In the genomic region with DNA sequence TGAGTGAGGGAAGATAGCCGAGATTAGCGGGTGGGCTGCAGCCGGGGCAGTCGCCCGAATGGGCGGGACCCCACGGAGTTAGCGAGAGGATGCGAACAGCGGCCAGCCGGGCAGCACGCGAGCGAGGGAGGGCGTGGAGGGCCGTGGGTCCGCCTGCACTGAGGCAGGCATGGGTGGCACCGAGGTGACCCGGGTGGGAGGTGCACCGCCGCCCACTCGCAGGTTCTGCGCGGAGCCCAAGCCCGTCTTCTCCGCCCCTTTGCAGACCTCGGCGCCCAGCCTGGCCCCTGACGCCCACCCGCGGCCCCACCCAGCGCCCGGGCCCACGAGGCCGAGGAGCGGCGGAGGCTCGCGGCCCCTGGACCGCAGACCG, we compare ENCODE assay signal across 7 cellular contexts.
DNase-seq lines count a peak whose midpoint lies in the region; ATAC-seq and TF ChIP-seq lines count a peak whose summit lies in the region.
"Not testable (repeated sequence)": the region's sequence is repeated elsewhere in the genome, so short reads cannot be mapped to it uniquely, and the experiment has no call there.

No MANE protein-coding gene starts in this region.

- POLR2A ChIA-PET in PC-3 (lab: Charles Lee; ENCODE audit: unreplicated experiment) = not testable (repeated sequence)

- not testable (repeated sequence) for H3K9me3 ChIP-seq in PC-3 (ENCODE audit: low read length)

- not testable (repeated sequence) for H3K27me3 ChIP-seq in PC-3 (ENCODE audit: low read length); foreskin keratinocyte

- H3K27me3 Mint-ChIP-seq in activated T-cell treated with anti-CD3 and anti-CD28 coated beads, Interleukin-2, amount 50 U/mL, for 72 hours (ENCODE audit: low read depth) = not testable (repeated sequence)

- not testable (repeated sequence) for H3F3A ChIP-seq in PC-3 (ENCODE audit: low read length, unreplicated experiment)

- not testable (repeated sequence) for H3K27ac Mint-ChIP-seq in activated T-cell treated with anti-CD3 and anti-CD28 coated beads, Interleukin-2, amount 50 U/mL, for 72 hours

- not testable (repeated sequence) for H3K4me3 ChIP-seq in PC-3 (ENCODE audit: low read length)

- H3K4me3 Mint-ChIP-seq in activated T-cell treated with anti-CD3 and anti-CD28 coated beads, Interleukin-2, amount 50 U/mL, for 72 hours = not testable (repeated sequence)

- H4K20me1 ChIP-seq in PC-3 (ENCODE audit: low read length) = not testable (repeated sequence)

- not testable (repeated sequence) for H3K27ac ChIP-seq in PC-3 (ENCODE audit: low read length); foreskin keratinocyte

- DNase-seq in PC-3; activated T-cell treated with anti-CD3 and anti-CD28 coated beads, Interleukin-2, amount 50 U/mL, for 72 hours; foreskin keratinocyte; omental fat pad (ENCODE audit: low spot score): not testable (repeated sequence)

- not testable (repeated sequence) for H3K9me2 ChIP-seq in PC-3 (replicated peaks; ENCODE audit: low read length)

- H3K36me3 ChIP-seq in PC-3 (ENCODE audit: low read depth, low read length) = not testable (repeated sequence)

- not testable (repeated sequence) for H3K4me1 Mint-ChIP-seq in activated T-cell treated with anti-CD3 and anti-CD28 coated beads, Interleukin-2, amount 50 U/mL, for 72 hours (ENCODE audit: low read depth)

- TF ChIP-seq CTCF in PC-3 (conservative IDR thresholded peaks at IDR 0.05; ENCODE audit: low read depth, low read length); foreskin keratinocyte (conservative IDR thresholded peaks at IDR 0.05); omental fat pad (IDR thresholded peaks at IDR 0.05): not testable (repeated sequence)

- H3K4me2 ChIP-seq in PC-3 (ENCODE audit: low read length) = 0 out of 2 replicates have a peak overlapping the region, but pooled peaks have one; percentile 60

- CTCF ChIA-PET in PC-3 (lab: Charles Lee) = not testable (repeated sequence)

- not testable (repeated sequence) for BruUV-seq in PC-3 (replicated peaks; lab: Mats Ljungman, UMichigan)

- not testable (repeated sequence) for H3K4me1 ChIP-seq in PC-3 (ENCODE audit: insufficient read depth, low read length); foreskin keratinocyte

- intact Hi-C loops in PC-3 (cut with micrococcal nuclease) = not testable (repeated sequence)

- H2AFZ ChIP-seq in PC-3 (ENCODE audit: low read length) = not testable (repeated sequence)

- H3K79me2 ChIP-seq in PC-3 (ENCODE audit: low read length) = not testable (repeated sequence)

- not testable (repeated sequence) for H3K9me3 Mint-ChIP-seq in activated T-cell treated with anti-CD3 and anti-CD28 coated beads, Interleukin-2, amount 50 U/mL, for 72 hours

- H3K36me3 Mint-ChIP-seq in activated T-cell treated with anti-CD3 and anti-CD28 coated beads, Interleukin-2, amount 50 U/mL, for 72 hours (ENCODE audit: insufficient read depth in 2 of 2) = not testable (repeated sequence)

- not testable (repeated sequence) for H3K9ac ChIP-seq in PC-3 (ENCODE audit: low read length)

- ATAC-seq in GM18867 (IDR thresholded peaks at IDR 0.05; ENCODE audit: unreplicated experiment) (peak; percentile 21), GM21423 (IDR thresholded peaks at IDR 0.05; ENCODE audit: unreplicated experiment) (peak; percentile 20), HG02938 (IDR thresholded peaks at IDR 0.05; ENCODE audit: unreplicated experiment) (peak; percentile 9), PC-3 (peak; percentile 36), foreskin keratinocyte (peak; percentile 3), omental fat pad (ENCODE audit: low FRiP score) (peak; percentile 35)
- ATAC-seq in activated T-cell treated with anti-CD3 and anti-CD28 coated beads, Interleukin-2, amount 50 U/mL, for 72 hours (replicated peaks in 1 of 2) = peak; percentile 56 to 62

Comparison
In these comparisons a context has a peak if more than half of its experiments do, and no peak if none do; other contexts are left out.
1. ATAC-seq: peak in every context shown above with its lines; median percentile 59 in activated T-cell treated with anti-CD3 and anti-CD28 coated beads, Interleukin-2, amount 50 U/mL, for 72 hours; 36 in PC-3; 35 in omental fat pad; 21 in GM18867; 20 in GM21423; 9 in HG02938; 3 in foreskin keratinocyte.